Comparison of ENCODE assay signal across 8 cellular contexts in genomic region chr13:43737524-43737923, GRCh38. TPM values are rescaled to one million over a fixed set of nuclear protein-coding genes. Genes with fewer than 3 reads are reported as not detected.
"Had no signal": no experiment of that assay in that cellular context is flagged by ENCODE, and none has a peak within 500 bp of the region (broad histone marks: within the 10 kb centered on the region; RNA-seq: fewer than 3 reads in every experiment).

No MANE protein-coding gene starts in this region.

- FAIRE-seq: GM12878, GM12891, GM12892, GM18507, GM19239 had no signal

- ATAC-seq: GM12878 had no signal

- H3K4me3 ChIP-seq: GM12878 had no signal

- DNase-seq: GDM1, GF-D8 had no signal

RNA-seq across cellular contexts. Expression of gene ENOX1, which starts 49.2 kb away (rescaled TPM):
- total RNA-seq: G401 had no signal
